Comparison of ENCODE assay signal across 8 cellular contexts in genomic region chr17:41664587-41665565, GRCh38. TPM values are rescaled to one million over a fixed set of nuclear protein-coding genes. Genes with fewer than 3 reads are reported as not detected.
DNase-seq lines count a peak whose midpoint lies in the region; ATAC-seq and TF ChIP-seq lines count a peak whose summit lies in the region.

No MANE protein-coding gene starts in this region.

- no peak overlapping the region for H3K9ac ChIP-seq in liver (ENCODE audit: low read depth in 1 of 2, low read length in 2 of 2)

- no peak for TF ChIP-seq EP300 in tibial nerve (IDR thresholded peaks at IDR 0.05)

- DNase-seq in activated T-cell treated with anti-CD3 and anti-CD28 coated beads, Interleukin-2, amount 50 U/mL, for 72 hours: no peak
- no peak for DNase-seq in activated T-cell treated with anti-CD3 and anti-CD28 coated beads, Interleukin-2, amount 50 U/mL, for 1 hour
- no peak for DNase-seq in ascending aorta (ENCODE audit: low spot score in 2 of 2)
- no peak for DNase-seq in tibial nerve (ENCODE audit: low spot score in 2 of 2)
- DNase-seq in activated CD4-positive, CD25-positive, alpha-beta regulatory T cell (lab: John Stamatoyannopoulos, UW): no peak
- DNase-seq in DMS 273 (lab: John Stamatoyannopoulos, UW; ENCODE audit: unreplicated experiment): no peak

- no peak for TF ChIP-seq CTCF in ascending aorta (IDR thresholded peaks at IDR 0.05)
- no peak for TF ChIP-seq CTCF in liver (IDR thresholded peaks at IDR 0.05; ENCODE audit: low read depth, low read length, missing input control)
- TF ChIP-seq CTCF in tibial nerve (IDR thresholded peaks at IDR 0.05): no peak

- H3K4me3 ChIP-seq in ascending aorta (peak overlapping the region; percentile 52 to 72), liver (ENCODE audit: low read depth in 1 of 3, low read length in 3 of 3) (peak overlapping the region in 2 of 3 donors; percentile 55 to 60), tibial nerve (peak overlapping the region in 3 of 4 donors; percentile 33 to 56 (median 46))

- H3K27me3 ChIP-seq in ascending aorta (no peaks in the 10 kb centered on the region), liver (ENCODE audit: control insufficient read depth in 4 of 4, insufficient read depth in 4 of 4, low read length in 3 of 4) (no peaks in the 10 kb centered on the region), tibial nerve (no peaks in the 10 kb centered on the region)

- H3K36me3 Mint-ChIP-seq in activated T-cell treated with anti-CD3 and anti-CD28 coated beads, Interleukin-2, amount 50 U/mL, for 72 hours (ENCODE audit: insufficient read depth in 2 of 2): no peaks in the 10 kb centered on the region

- intact Hi-C loops in ascending aorta (cut with DNase I): loop anchor here (5.0 to 10.0 kb wide), 2 partner anchors 848 to 1020 kb away; partner anchors contain the start of gene SMARCE1

- H3K4me1 ChIP-seq in ascending aorta (peaks cover 0 to 14% of the 10 kb centered on the region in 2 donors), liver (ENCODE audit: control insufficient read depth in 4 of 4, insufficient read depth in 4 of 4, low read length in 3 of 4) (peaks cover 3 to 23% (median 9%) of the 10 kb centered on the region in 4 donors), tibial nerve (peaks cover 0 to 39% (median 5%) of the 10 kb centered on the region in 4 donors)

- no peaks in the 10 kb centered on the region for H3K27me3 Mint-ChIP-seq in activated T-cell treated with anti-CD3 and anti-CD28 coated beads, Interleukin-2, amount 50 U/mL, for 72 hours (ENCODE audit: low read depth)

- H3K9me3 ChIP-seq in ascending aorta: no peaks in the 10 kb centered on the region
- H3K9me3 ChIP-seq in liver (ENCODE audit: control insufficient read depth in 4 of 4, low read length in 3 of 4): no peaks in the 10 kb centered on the region
- no peaks in the 10 kb centered on the region for H3K9me3 ChIP-seq in tibial nerve

- no peak overlapping the region for H3K27ac Mint-ChIP-seq in activated T-cell treated with anti-CD3 and anti-CD28 coated beads, Interleukin-2, amount 50 U/mL, for 72 hours

- peak overlapping the region; percentile 81 to 93 for H3K4me3 Mint-ChIP-seq in activated T-cell treated with anti-CD3 and anti-CD28 coated beads, Interleukin-2, amount 50 U/mL, for 72 hours

- no peaks in the 10 kb centered on the region for H3K36me3 ChIP-seq in ascending aorta
- H3K36me3 ChIP-seq in liver (ENCODE audit: control insufficient read depth in 4 of 4, insufficient read depth in 3 of 4, low read depth in 1 of 4, low read length in 3 of 4): no peaks in the 10 kb centered on the region
- H3K36me3 ChIP-seq in tibial nerve: no peaks in the 10 kb centered on the region

- no peaks in the 10 kb centered on the region for H3K9me3 Mint-ChIP-seq in activated T-cell treated with anti-CD3 and anti-CD28 coated beads, Interleukin-2, amount 50 U/mL, for 72 hours

- no peak for TF ChIP-seq RAD21 in liver (IDR thresholded peaks at IDR 0.05)

- H3K4me1 Mint-ChIP-seq in activated T-cell treated with anti-CD3 and anti-CD28 coated beads, Interleukin-2, amount 50 U/mL, for 72 hours (ENCODE audit: low read depth): peaks cover 39% of the 10 kb centered on the region

- TF ChIP-seq POLR2A in tibial nerve (IDR thresholded peaks at IDR 0.05): no peak

- no peak for ATAC-seq in activated T-cell treated with anti-CD3 and anti-CD28 coated beads, Interleukin-2, amount 50 U/mL, for 72 hours (replicated peaks in 1 of 2)
- no peak for ATAC-seq in HG03378 (IDR thresholded peaks at IDR 0.05; ENCODE audit: unreplicated experiment)

- no peak overlapping the region for H3K27ac ChIP-seq in ascending aorta
- H3K27ac ChIP-seq in liver (ENCODE audit: low read depth in 1 of 2, low read length in 2 of 2): no peak overlapping the region
- H3K27ac ChIP-seq in tibial nerve: peak overlapping the region; percentile 76 to 92 (median 84)

- WGBS in liver: 56% methylated on average over 15 of the region's 15 CpGs
- 40 to 49% methylated on average over 14 to 15 of the region's 15 CpGs for WGBS in tibial nerve, 2 donors

TF ChIP-seq in liver, 16 proteins besides CTCF, POLR2A, EP300 and RAD21:
- no peak for TF ChIP-seq JUND (IDR thresholded peaks at IDR 0.05)
TF ChIP-seq in liver: peak in this region for 0.

RNA-seq across cellular contexts. Expression of gene EIF1, which starts 23.8 kb away (rescaled TPM):
- 1,000 to 10,000 TPM; 2,404 to 2,458 TPM for total RNA-seq in activated T-cell treated with anti-CD3 and anti-CD28 coated beads, Interleukin-2, amount 50 U/mL, for 72 hours
- 102 TPM for total RNA-seq in ascending aorta
- 10 to 100 TPM; 56.5 to 61.0 TPM for total RNA-seq in liver
- polyA plus RNA-seq in liver: 100 to 1,000 TPM; 258 to 755 TPM
- 100 to 1,000 TPM; 172 to 458 (median 243) TPM for total RNA-seq in tibial nerve

RNA-seq across cellular contexts. Expression of gene KRT17, which starts 40.5 kb away (rescaled TPM):
- total RNA-seq in activated T-cell treated with anti-CD3 and anti-CD28 coated beads, Interleukin-2, amount 50 U/mL, for 72 hours: under 1 TPM in 1 of 2 donors, not detected in 1; 0.63 TPM
- total RNA-seq in ascending aorta: 14.8 TPM
- not detected for total RNA-seq in liver
- under 1 TPM in 1 of 2 donors, not detected in 1; 0.15 TPM for polyA plus RNA-seq in liver
- total RNA-seq in tibial nerve: 1 to 10 TPM in 1 of 4 donors, not detected in 3; 1.5 TPM

RNA-seq across cellular contexts. Expression of gene GAST, which starts 47.3 kb away (rescaled TPM):
- total RNA-seq in activated T-cell treated with anti-CD3 and anti-CD28 coated beads, Interleukin-2, amount 50 U/mL, for 72 hours: not detected
- not detected for total RNA-seq in ascending aorta
- not detected for total RNA-seq in liver
- not detected for polyA plus RNA-seq in liver
- not detected for total RNA-seq in tibial nerve

RNA-seq across cellular contexts. Expression of gene KRT16, which starts 52.3 kb away (rescaled TPM):
- not detected for total RNA-seq in activated T-cell treated with anti-CD3 and anti-CD28 coated beads, Interleukin-2, amount 50 U/mL, for 72 hours
- total RNA-seq in ascending aorta: 31.9 TPM
- not detected for total RNA-seq in liver
- polyA plus RNA-seq in liver: not detected
- 10 to 100 TPM in 1 of 4 donors, 1 to 10 TPM in 2, not detected in 1; 2.4 to 12.6 (median 6.6) TPM for total RNA-seq in tibial nerve

Comparison
In these comparisons a context has a peak if more than half of its experiments do, and no peak if none do; other contexts are left out.
1. H3K27ac ChIP-seq: peak in tibial nerve (4 of 4); none in ascending aorta (0 of 2) and liver (0 of 2).
2. RNA of gene EIF1, which starts 23.8 kb away (total RNA-seq): 2,404 to 2,458 TPM in activated T-cell treated with anti-CD3 and anti-CD28 coated beads, Interleukin-2, amount 50 U/mL, for 72 hours; 172 to 458 TPM in tibial nerve, 102 TPM in ascending aorta (single experiment) and 56.5 to 61.0 TPM in liver; every median in the first group is over 4 times any median in the second.
3. Peak in every context shown above with its lines, with median percentiles within 50 percentile points of each other: H3K4me3 ChIP-seq.